8 cellular contexts compared by ENCODE assay signal in genomic region chr6:10411915-10412164, GRCh38. TPM values are rescaled to one million over a fixed set of nuclear protein-coding genes. Genes with fewer than 3 reads are reported as not detected.
DNase-seq lines count a peak whose midpoint lies in the region; TF ChIP-seq lines count a peak whose summit lies in the region.

No MANE protein-coding gene starts in this region.

- no peak for DNase-seq in AG04450 (ENCODE audit: low read depth, low spot score)
- no peak for DNase-seq in H7
- DNase-seq in activated naive CD8-positive, alpha-beta T cell treated with anti-CD3 and anti-CD28 coated beads for 36 hours: no peak
- DNase-seq in immature natural killer cell: no peak
- DNase-seq in GM10248 (ENCODE audit: extremely low spot score): no peak
- DNase-seq in ureter (ENCODE audit: low spot score): no peak
- DNase-seq in NCI-H128 (lab: John Stamatoyannopoulos, UW; ENCODE audit: unreplicated experiment): no peak

- H3K27ac Mint-ChIP-seq in activated naive CD8-positive, alpha-beta T cell treated with anti-CD3 and anti-CD28 coated beads for 36 hours: no peak overlapping the region
- peak overlapping the region in 5 of 6 donors; percentile 60 to 89 (median 73) for H3K27ac Mint-ChIP-seq in immature natural killer cell

- H3K27me3 ChIP-seq in AG04450 (ENCODE audit: control insufficient read depth, insufficient read depth, low read length): peaks cover 75% of the 10 kb centered on the region
- H3K27me3 ChIP-seq in H7 (ENCODE audit: control insufficient read depth, insufficient read depth, low read length): peaks cover 98% of the 10 kb centered on the region
- H3K27me3 ChIP-seq in subcutaneous abdominal adipose tissue (ENCODE audit: control insufficient read depth in 5 of 5, insufficient read depth in 4 of 5, low read length in 5 of 5): peaks cover 60 to 90% (median 79%) of the 10 kb centered on the region in 5 donors

- H3K4me3 ChIP-seq in AG04450 (ENCODE audit: low read depth, low read length) (peak overlapping the region; percentile 63), H7 (ENCODE audit: insufficient read depth, low read depth, low read length) (peak overlapping the region; percentile 27; the same call in 1 of the 2 replicates), subcutaneous abdominal adipose tissue (ENCODE audit: low read depth in 1 of 5, low read length in 5 of 5) (peak overlapping the region; percentile 78 to 85 (median 83))

- TF ChIP-seq CTCF in AG04450 (IDR thresholded peaks at IDR 0.05; ENCODE audit: low read depth, low read length): no peak
- TF ChIP-seq CTCF in GM10248 (IDR thresholded peaks at IDR 0.05; ENCODE audit: control extremely low read depth, extremely low read depth, low read depth, missing control alignments): no peak

- H3K27ac ChIP-seq in AG04450 (ENCODE audit: low read depth, low read length) (peak overlapping the region; percentile 57), subcutaneous abdominal adipose tissue (ENCODE audit: low read depth, low read length) (no peak overlapping the region)

- peaks cover 20% of the 10 kb centered on the region for H3K36me3 Mint-ChIP-seq in activated naive CD8-positive, alpha-beta T cell treated with anti-CD3 and anti-CD28 coated beads for 36 hours
- H3K36me3 Mint-ChIP-seq in immature natural killer cell: peaks cover 0 to 7% (median 5%) of the 10 kb centered on the region in 3 donors

- POLR2A ChIA-PET in AG04450 (lab: Yijun Ruan, JAX): no interaction called here
- POLR2A ChIA-PET in GM10248 (lab: Yijun Ruan, JAX): no interaction called here

- H3K27me3 Mint-ChIP-seq in activated naive CD8-positive, alpha-beta T cell treated with anti-CD3 and anti-CD28 coated beads for 36 hours: peaks cover 95% of the 10 kb centered on the region
- H3K27me3 Mint-ChIP-seq in immature natural killer cell (ENCODE audit: low read depth in 3 of 3): peaks cover 61 to 71% (median 70%) of the 10 kb centered on the region in 3 donors

- H3K4me1 Mint-ChIP-seq in activated naive CD8-positive, alpha-beta T cell treated with anti-CD3 and anti-CD28 coated beads for 36 hours: peaks cover 35% of the 10 kb centered on the region
- peaks cover 29 to 51% of the 10 kb centered on the region in 2 donors for H3K4me1 Mint-ChIP-seq in immature natural killer cell

- H3K9me3 Mint-ChIP-seq in activated naive CD8-positive, alpha-beta T cell treated with anti-CD3 and anti-CD28 coated beads for 36 hours: peaks cover 26% of the 10 kb centered on the region
- H3K9me3 Mint-ChIP-seq in immature natural killer cell: peaks cover 15 to 61% (median 21%) of the 10 kb centered on the region in 6 donors

- H3K9me3 ChIP-seq in AG04450 (ENCODE audit: control insufficient read depth, insufficient read depth, low read length): peaks cover 9% of the 10 kb centered on the region; the same call in 1 of the 2 replicates
- peaks cover 0 to 2% (median 0%) of the 10 kb centered on the region in 5 donors for H3K9me3 ChIP-seq in subcutaneous abdominal adipose tissue (ENCODE audit: control insufficient read depth in 5 of 5, low read length in 5 of 5)

- H3K4me1 ChIP-seq in subcutaneous abdominal adipose tissue (ENCODE audit: control insufficient read depth in 5 of 5, insufficient read depth in 5 of 5, low read length in 5 of 5): peaks cover 5 to 54% (median 50%) of the 10 kb centered on the region in 5 donors

- peak overlapping the region in 3 of 5 donors; percentile 23 to 56 (median 45) for H3K9ac ChIP-seq in subcutaneous abdominal adipose tissue (ENCODE audit: low read length in 5 of 5)

- H3K4me3 Mint-ChIP-seq in activated naive CD8-positive, alpha-beta T cell treated with anti-CD3 and anti-CD28 coated beads for 36 hours: peak overlapping the region; percentile 86
- H3K4me3 Mint-ChIP-seq in immature natural killer cell: peak overlapping the region; percentile 91 to 98 (median 92)

- CTCF ChIA-PET in AG04450 (lab: Charles Lee): no interaction called here
- CTCF ChIA-PET in GM10248 (lab: Yijun Ruan, JAX): interaction anchor here (1.8 kb wide), 1 partner anchor 10 kb away, joined by 4 read pairs; no protein-coding TSS in a partner anchor

- H3K36me3 ChIP-seq in H7 (replicated peaks; ENCODE audit: control insufficient read depth, insufficient read depth, low read length) (no peaks in the 10 kb centered on the region), subcutaneous abdominal adipose tissue (ENCODE audit: control insufficient read depth in 5 of 5, insufficient read depth in 5 of 5, low read length in 5 of 5) (no peaks in the 10 kb centered on the region)

RNA-seq across cellular contexts. Expression of gene TFAP2A, which starts 3.0 kb away (rescaled TPM):
- polyA plus RNA-seq in AG04450 (2011; rRNA removed): 2.3 TPM in 2 replicates
- polyA minus RNA-seq in AG04450 (2011; rRNA and poly(A)+ RNA removed): 1.7 and 1.9 TPM in 2 replicates
- total RNA-seq in H7 (2014; rRNA removed; shearing (Covaris generic)): not detected in 2 replicates
- total RNA-seq in activated naive CD8-positive, alpha-beta T cell treated with anti-CD3 and anti-CD28 coated beads for 36 hours: under 1 TPM in 1 of 2 experiments, not detected in 1; 0.10 TPM
- not detected for polyA plus RNA-seq in immature natural killer cell
- total RNA-seq in ureter: 45.2 TPM

Comparison
In these comparisons a context has a peak if more than half of its experiments do, and no peak if none do; other contexts are left out.
1. H3K4me3 ChIP-seq: peak in every context shown above with its lines; median percentile 83 in subcutaneous abdominal adipose tissue; 63 in AG04450; 27 in H7.
2. RNA of gene TFAP2A, which starts 3.0 kb away (total RNA-seq): 45.2 TPM in ureter (single experiment); 0.10 TPM in activated naive CD8-positive, alpha-beta T cell treated with anti-CD3 and anti-CD28 coated beads for 36 hours and not detected in H7; every median in the first group is over 10 times any median in the second.